17 cellular contexts compared by ENCODE assay signal in the genomic region with DNA sequence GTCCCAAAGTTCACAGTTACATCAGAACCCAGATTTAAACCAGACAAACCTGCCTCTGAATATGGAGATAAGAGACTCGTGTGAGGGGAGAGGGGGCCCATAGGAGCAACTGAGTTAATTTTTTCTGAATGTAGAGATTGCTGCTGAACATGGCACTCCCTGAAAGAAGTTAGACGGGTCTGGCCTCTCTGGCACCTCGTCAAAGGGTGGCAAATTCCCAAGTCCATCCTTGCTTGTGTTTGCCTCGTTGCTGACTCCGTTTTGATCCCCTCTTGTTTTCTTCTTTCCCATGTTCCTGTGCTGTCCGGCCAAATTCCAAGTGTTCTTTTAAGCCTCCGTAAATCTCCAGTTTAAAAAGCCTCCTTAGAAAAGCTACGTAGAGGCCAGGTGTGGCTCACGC. TPM values are rescaled to one million over a fixed set of nuclear protein-coding genes. Genes with fewer than 3 reads are reported as not detected.
DNase-seq lines count a peak whose midpoint lies in the region; ATAC-seq and TF ChIP-seq lines count a peak whose summit lies in the region.
"Had no signal": no experiment of that assay in that cellular context is flagged by ENCODE, and none has a peak within 500 bp of the region (broad histone marks: within the 10 kb centered on the region; RNA-seq: fewer than 3 reads in every experiment).

No MANE protein-coding gene starts in this region.

- peaks cover 18% of the 10 kb centered on the region for H3K4me1 Mint-ChIP-seq in GM23338
- H3K4me1 Mint-ChIP-seq in stimulated activated naive B cell treated with anti-CD40 and anti-IgM and Interleukin-4, amounts not matched to agents 10 μg/mL and 1 μg/mL and 100 μg/mL, for 72 hours = peaks cover 7 to 18% of the 10 kb centered on the region in 2 donors
- H3K4me1 Mint-ChIP-seq: CD8-positive, alpha-beta memory T cell had no signal

- 0 out of 2 replicates have a peak, but pooled peaks cover 5% of the 10 kb centered on the region for H3K9me2 ChIP-seq in GM23338 (ENCODE audit: insufficient read depth)

- H4K20me1 ChIP-seq in GM23338 (replicated peaks; ENCODE audit: insufficient read depth) = no peaks in the 10 kb centered on the region
- H4K20me1 ChIP-seq: BLaER1 had no signal

- ATAC-seq in GM23338 (no peak), Right ventricle myocardium inferior (no peak), HG02938 (IDR thresholded peaks at IDR 0.05; ENCODE audit: unreplicated experiment) (no peak)
- no peak for ATAC-seq in stimulated activated naive B cell treated with anti-CD40 and anti-IgM and Interleukin-4, amounts not matched to agents 10 μg/mL and 1 μg/mL and 100 μg/mL, for 72 hours (replicated peaks)
- no peak for ATAC-seq in stimulated activated naive CD8-positive, alpha-beta T cell treated with anti-CD3 and anti-CD28 coated beads, Interleukin-15, Interleukin-2, amounts not matched to agents 100 U/mL and 50 U/mL, for 24 hours

- peaks cover 5% of the 10 kb centered on the region for H3K27me3 Mint-ChIP-seq in GM23338 (ENCODE audit: insufficient read depth, low read depth, poor library complexity)
- no peaks in the 10 kb centered on the region for H3K27me3 Mint-ChIP-seq in stimulated activated naive B cell treated with anti-CD40 and anti-IgM and Interleukin-4, amounts not matched to agents 10 μg/mL and 1 μg/mL and 100 μg/mL, for 72 hours

- no peak overlapping the region for H3K4me3 Mint-ChIP-seq in GM23338
- no peak overlapping the region for H3K4me3 Mint-ChIP-seq in stimulated activated naive B cell treated with anti-CD40 and anti-IgM and Interleukin-4, amounts not matched to agents 10 μg/mL and 1 μg/mL and 100 μg/mL, for 72 hours
- H3K4me3 Mint-ChIP-seq: CD8-positive, alpha-beta memory T cell; HFFc6 had no signal

- intact Hi-C loops in Right ventricle myocardium inferior (cut with DNase I) = no loop called here

- TF ChIP-seq CTCF in GM23338 (conservative IDR thresholded peaks at IDR 0.05; ENCODE audit: low read depth in 2 of 2) = no peak
- no peak for TF ChIP-seq CTCF in epithelial cell of esophagus (IDR thresholded peaks at IDR 0.05; ENCODE audit: insufficient read depth, low read depth, low read length, missing control alignments)

- no peaks in the 10 kb centered on the region for H3K36me3 Mint-ChIP-seq in GM23338 (ENCODE audit: low read depth)
- H3K36me3 Mint-ChIP-seq in stimulated activated naive B cell treated with anti-CD40 and anti-IgM and Interleukin-4, amounts not matched to agents 10 μg/mL and 1 μg/mL and 100 μg/mL, for 72 hours = no peaks in the 10 kb centered on the region
- H3K36me3 Mint-ChIP-seq: CD8-positive, alpha-beta memory T cell had no signal

- 0 out of 2 replicates have a peak overlapping the region, but pooled peaks have one; percentile 38 for H3K4me2 ChIP-seq in GM23338
- H3K4me2 ChIP-seq: BLaER1 had no signal

- no peaks in the 10 kb centered on the region for H3K79me2 ChIP-seq in GM23338 (replicated peaks; ENCODE audit: insufficient read depth)

- H3K4me1 ChIP-seq in GM23338 (ENCODE audit: insufficient read depth) = no peaks in the 10 kb centered on the region; the same call in 1 of the 2 replicates
- H3K4me1 ChIP-seq: BLaER1, Caco-2 had no signal

- H3K27ac ChIP-seq in GM23338 (ENCODE audit: low read depth) = no peak overlapping the region
- H3K27ac ChIP-seq: BLaER1 had no signal

- DNase-seq in GM23338 (ENCODE audit: low spot score) (no peak), epithelial cell of esophagus (ENCODE audit: low read depth) (peak; percentile 24), mucosa of gallbladder (ENCODE audit: low spot score) (peak; percentile 52), Right ventricle myocardium inferior (ENCODE audit: missing footprints) (no peak), medulla oblongata (ENCODE audit: extremely low spot score) (no peak)
- no peak for DNase-seq in stimulated activated naive B cell treated with anti-CD40 and anti-IgM and Interleukin-4, amounts not matched to agents 10 μg/mL and 1 μg/mL and 100 μg/mL, for 72 hours
- DNase-seq in stimulated activated naive CD8-positive, alpha-beta T cell treated with anti-CD3 and anti-CD28 coated beads, Interleukin-15, Interleukin-2, amounts not matched to agents 100 U/mL and 50 U/mL, for 24 hours = no peak
- DNase-seq: 8988T; AML-193; Caco-2; CD8-positive, alpha-beta memory T cell; DMS53; GF-D8; HCEC 1CT; HFFc6 had no signal

- H3K4me3 ChIP-seq in GM23338 (no peak overlapping the region), epithelial cell of esophagus (ENCODE audit: low read length) (no peak overlapping the region)
- H3K4me3 ChIP-seq: BLaER1 had no signal

- no peaks in the 10 kb centered on the region for H3F3A ChIP-seq in GM23338 (replicated peaks; ENCODE audit: low read depth)

- H3K36me3 ChIP-seq in GM23338 (ENCODE audit: insufficient read depth) = no peaks in the 10 kb centered on the region
- H3K36me3 ChIP-seq: BLaER1 had no signal

- H3K27me3 ChIP-seq in GM23338 (ENCODE audit: insufficient read depth) = no peaks in the 10 kb centered on the region
- H3K27me3 ChIP-seq: BLaER1 had no signal

- H3K9me3 Mint-ChIP-seq in GM23338 = no peaks in the 10 kb centered on the region; the same call in 2 of the 3 replicates
- H3K9me3 Mint-ChIP-seq in stimulated activated naive B cell treated with anti-CD40 and anti-IgM and Interleukin-4, amounts not matched to agents 10 μg/mL and 1 μg/mL and 100 μg/mL, for 72 hours = no peaks in the 10 kb centered on the region
- H3K9me3 Mint-ChIP-seq: CD8-positive, alpha-beta memory T cell; HFFc6 had no signal

- H2AFZ ChIP-seq in GM23338 = peak overlapping the region; percentile 63

- H3K27ac Mint-ChIP-seq in GM23338 = no peak overlapping the region
- H3K27ac Mint-ChIP-seq in stimulated activated naive B cell treated with anti-CD40 and anti-IgM and Interleukin-4, amounts not matched to agents 10 μg/mL and 1 μg/mL and 100 μg/mL, for 72 hours = peak overlapping the region; percentile 40
- H3K27ac Mint-ChIP-seq: CD8-positive, alpha-beta memory T cell; HFFc6 had no signal

TF ChIP-seq in GM23338, 12 proteins besides CTCF, POLR2A, EP300 and RAD21:
- no peak for TF ChIP-seq NANOG (IDR thresholded peaks at IDR 0.05; ENCODE audit: borderline replicate concordance)
- no peak for TF ChIP-seq JUNB (IDR thresholded peaks at IDR 0.05; ENCODE audit: unreplicated experiment)
- no peak for TF ChIP-seq EZH2phosphoT487 (IDR thresholded peaks at IDR 0.05; ENCODE audit: unreplicated experiment)

RNA-seq across cellular contexts. Expression of gene YAE1, which starts 35.2 kb away (rescaled TPM):
- total RNA-seq in GM23338 (2014; rRNA removed; shearing (Covaris generic)) = 26.5 and 30.5 TPM in 2 replicates
- polyA plus RNA-seq in GM23338 (2016; fragmentation: Nextera tagmentation; extraction: Ambion mirVana) = 88.7 and 107 TPM in 2 replicates
- total RNA-seq in mucosa of gallbladder = 19.4 TPM
- total RNA-seq in Right ventricle myocardium inferior = 19.0 TPM

Comparison
In these comparisons a context has a peak if more than half of its experiments do, and no peak if none do; other contexts are left out.
1. DNase-seq: peak in epithelial cell of esophagus (single experiment) and mucosa of gallbladder (single experiment); none in GM23338 (single experiment), stimulated activated naive B cell treated with anti-CD40 and anti-IgM and Interleukin-4, amounts not matched to agents 10 μg/mL and 1 μg/mL and 100 μg/mL, for 72 hours (single experiment), stimulated activated naive CD8-positive, alpha-beta T cell treated with anti-CD3 and anti-CD28 coated beads, Interleukin-15, Interleukin-2, amounts not matched to agents 100 U/mL and 50 U/mL, for 24 hours (single experiment), Right ventricle myocardium inferior (single experiment) and medulla oblongata (single experiment).